Comparison of ENCODE assay signal across 9 cellular contexts in genomic region chr12:21296751-21297406, GRCh38. TPM values are rescaled to one million over a fixed set of nuclear protein-coding genes. Genes with fewer than 3 reads are reported as not detected.
DNase-seq lines count a peak whose midpoint lies in the region; ATAC-seq, FAIRE-seq and TF ChIP-seq lines count a peak whose summit lies in the region.
"Had no signal": no experiment of that assay in that cellular context is flagged by ENCODE, and none has a peak within 500 bp of the region (broad histone marks: within the 10 kb centered on the region; RNA-seq: fewer than 3 reads in every experiment).

No MANE protein-coding gene starts in this region.

- TF ChIP-seq CTCF in RWPE2 (IDR thresholded peaks at IDR 0.05; ENCODE audit: poor library complexity, severe bottlenecking) (peak; percentile 41), transverse colon (IDR thresholded peaks at IDR 0.05) (peak; percentile 38 to 71 (median 58))

- no peak overlapping the region for H3K27ac ChIP-seq in CD4-positive, alpha-beta memory T cell (ENCODE audit: low read depth, low read length)
- no peak overlapping the region for H3K27ac ChIP-seq in RWPE2 (ENCODE audit: poor library complexity, severe bottlenecking)
- no peak overlapping the region for H3K27ac ChIP-seq in transverse colon

- WGBS in transverse colon (ENCODE audit: low coverage in 1 of 2), 2 donors, result 57 to 59% methylated on average over 4 of the region's 4 CpGs

- H3K36me3 ChIP-seq in CD4-positive, alpha-beta memory T cell (ENCODE audit: insufficient read depth, low read length), result no peaks in the 10 kb centered on the region
- H3K36me3 ChIP-seq in RWPE2 (ENCODE audit: low read depth) (no peaks in the 10 kb centered on the region), transverse colon (no peaks in the 10 kb centered on the region)

- H3K4me1 Mint-ChIP-seq in CD4-positive, alpha-beta memory T cell, result peaks cover 0 to 11% (median 3%) of the 10 kb centered on the region in 4 donors
- H3K4me1 Mint-ChIP-seq: immature natural killer cell had no signal

- no peaks in the 10 kb centered on the region for H3K9me3 Mint-ChIP-seq in CD4-positive, alpha-beta memory T cell
- H3K9me3 Mint-ChIP-seq: immature natural killer cell had no signal

- peak in 4 of 5 donors; percentile 3 to 15 (median 14) for DNase-seq in CD4-positive, alpha-beta memory T cell
- no peak for DNase-seq in GM18507 (ENCODE audit: extremely low spot score, insufficient read length, low read depth)
- no peak for DNase-seq in RWPE2 (ENCODE audit: low spot score)
- DNase-seq in globus pallidus (ENCODE audit: low spot score), result peak; percentile 37
- DNase-seq in transverse colon, result no peak
- no peak for DNase-seq in GM19239 (ENCODE audit: insufficient read length, low spot score)
- DNase-seq in activated CD4-positive, CD25-positive, alpha-beta regulatory T cell (lab: John Stamatoyannopoulos, UW), result no peak

- peaks cover 0 to 3% of the 10 kb centered on the region in 2 donors for H3K27me3 Mint-ChIP-seq in CD4-positive, alpha-beta memory T cell

- H3K27me3 ChIP-seq in CD4-positive, alpha-beta memory T cell (ENCODE audit: insufficient read depth, low read length), result no peaks in the 10 kb centered on the region
- H3K27me3 ChIP-seq in RWPE2 (ENCODE audit: insufficient read depth, poor library complexity, severe bottlenecking) (no peaks in the 10 kb centered on the region), transverse colon (no peaks in the 10 kb centered on the region)

- intact Hi-C loops in CD4-positive, alpha-beta memory T cell (cut with micrococcal nuclease), result loop anchor here (1.0 to 10.0 kb wide), 6 partner anchors 140 to 722 kb away; partner anchors contain the start of genes GOLT1B, PYROXD1 and RECQL
- intact Hi-C loops in transverse colon (cut with DNase I; ENCODE audit: low total_unique reads), result no loop called here

- FAIRE-seq in GM18507 (lab: Jason Lieb, UNC) (peak; percentile 26), GM19239 (lab: Jason Lieb, UNC) (no peak)

- POLR2A ChIA-PET in CD4-positive, alpha-beta memory T cell (lab: Charles Lee; ENCODE audit: partially characterized antibody), result interaction anchor here (0.6 kb wide), 2 partner anchors 141 to 643 kb away, joined by 3 read pairs; no protein-coding TSS in a partner anchor

- CTCF ChIA-PET in CD4-positive, alpha-beta memory T cell (lab: Charles Lee; ENCODE audit: partially characterized antibody), result interaction anchor here (0.6 to 2.4 kb wide), 10 partner anchors 8 to 722 kb away, joined by 3 to 7 read pairs (median 3); no protein-coding TSS in a partner anchor

- no peak for TF ChIP-seq POLR2A in transverse colon (IDR thresholded peaks at IDR 0.05)

- no peak overlapping the region for H3K27ac Mint-ChIP-seq in CD4-positive, alpha-beta memory T cell
- H3K27ac Mint-ChIP-seq: immature natural killer cell had no signal

- ATAC-seq in HG03025 (IDR thresholded peaks at IDR 0.05; ENCODE audit: low FRiP score, unreplicated experiment), result peak; percentile 67
- ATAC-seq in RWPE2 (ENCODE audit: low read depth), result no peak

- no peak overlapping the region for H3K4me3 ChIP-seq in CD4-positive, alpha-beta memory T cell (ENCODE audit: low read length in 2 of 2)
- H3K4me3 ChIP-seq in RWPE2 (ENCODE audit: severe bottlenecking) (no peak overlapping the region), transverse colon (no peak overlapping the region)

- in situ Hi-C loops in transverse colon (cut with MboI; ENCODE audit: low pct_ligation_motif_present in 1 of 4, low pct_unique_long_range_greater_than_20kb in 1 of 4, low sequenced_read_pairs in 3 of 4), result no loop called here

- no peak for TF ChIP-seq EP300 in transverse colon (IDR thresholded peaks at IDR 0.05; ENCODE audit: low read depth)

- no peak overlapping the region for H3K4me3 Mint-ChIP-seq in CD4-positive, alpha-beta memory T cell
- H3K4me3 Mint-ChIP-seq: immature natural killer cell had no signal

- H3K36me3 Mint-ChIP-seq in CD4-positive, alpha-beta memory T cell, result no peaks in the 10 kb centered on the region
- H3K36me3 Mint-ChIP-seq: immature natural killer cell had no signal

- no peaks in the 10 kb centered on the region for H3K9me3 ChIP-seq in CD4-positive, alpha-beta memory T cell (ENCODE audit: control insufficient read depth in 1 of 2, low read length in 2 of 2)
- H3K9me3 ChIP-seq in RWPE2 (ENCODE audit: severe bottlenecking) (no peaks in the 10 kb centered on the region), transverse colon (no peaks in the 10 kb centered on the region)

- no peaks in the 10 kb centered on the region for H3K4me1 ChIP-seq in CD4-positive, alpha-beta memory T cell (ENCODE audit: insufficient read depth, low read length)
- no peaks in the 10 kb centered on the region for H3K4me1 ChIP-seq in RWPE2 (ENCODE audit: insufficient read depth, poor library complexity, severe bottlenecking)
- no peaks in the 10 kb centered on the region for H3K4me1 ChIP-seq in transverse colon

RNA-seq across cellular contexts. Expression of gene SLCO1A2, which starts 37.8 kb away (rescaled TPM):
- not detected for total RNA-seq in CD4-positive, alpha-beta memory T cell
- polyA plus RNA-seq in CD4-positive, alpha-beta memory T cell, result not detected
- total RNA-seq in transverse colon, result not detected
- polyA plus RNA-seq: immature natural killer cell had no signal

Comparison
In these comparisons a context has a peak if more than half of its experiments do, and no peak if none do; other contexts are left out.
1. DNase-seq: peak in CD4-positive, alpha-beta memory T cell (4 of 5) and globus pallidus (single experiment); none in GM18507 (single experiment), RWPE2 (single experiment), transverse colon (single experiment), GM19239 (single experiment) and activated CD4-positive, CD25-positive, alpha-beta regulatory T cell (0 of 4).